In genomic region chr3:112388972-112389371, GRCh38 we compare ENCODE assay signal across 18 cellular contexts. TPM values are rescaled to one million over a fixed set of nuclear protein-coding genes. Genes with fewer than 3 reads are reported as not detected.
"Had no signal": no experiment of that assay in that cellular context is flagged by ENCODE, and none has a peak within 500 bp of the region (broad histone marks: within the 10 kb centered on the region; RNA-seq: fewer than 3 reads in every experiment).

No MANE protein-coding gene starts in this region.

- H3K27ac ChIP-seq: body of pancreas, pancreas, SJCRH30, upper lobe of right lung had no signal

- ATAC-seq: activated T-cell treated with anti-CD3 and anti-CD28 coated beads, Interleukin-2, amount 50 U/mL, for 4 hours; body of pancreas; left ventricle myocardium superior; pancreas; stimulated activated memory B cell treated with anti-CD40 and anti-IgM and Interleukin-4, amounts not matched to agents 10 μg/mL and 1 μg/mL and 100 μg/mL, for 72 hours; upper lobe of right lung had no signal

- H3K4me3 ChIP-seq: body of pancreas, coronary artery, esophagus squamous epithelium, pancreas, SJCRH30, upper lobe of right lung had no signal

- H3K27ac Mint-ChIP-seq: activated naive CD8-positive, alpha-beta T cell treated with anti-CD3 and anti-CD28 coated beads for 36 hours; memory B cell had no signal

- H3K4me1 ChIP-seq: body of pancreas, pancreas had no signal

- DNase-seq: activated gamma-delta T cell treated with Interleukin-2 at 50 U/mL for 16 hours; activated naive CD8-positive, alpha-beta T cell treated with anti-CD3 and anti-CD28 coated beads for 36 hours; activated T-cell treated with anti-CD3 and anti-CD28 coated beads, Interleukin-2, amount 50 U/mL, for 4 hours; amygdala; body of pancreas; effector CD8-positive, alpha-beta T cell; esophagus squamous epithelium; hypothalamus; kidney; left ventricle myocardium superior; pancreas; SJCRH30; stimulated activated CD4-positive, alpha-beta T cell treated with anti-CD3 and anti-CD28 coated beads, Interleukin-2, amount 100 ng/mL, for 48 hours; upper lobe of right lung had no signal

- H3K9me3 ChIP-seq: body of pancreas, esophagus squamous epithelium, pancreas, upper lobe of right lung had no signal

- H3K27me3 Mint-ChIP-seq: activated naive CD8-positive, alpha-beta T cell treated with anti-CD3 and anti-CD28 coated beads for 36 hours; central memory CD8-positive, alpha-beta T cell; memory B cell; stimulated activated memory B cell treated with anti-CD40 and anti-IgM and Interleukin-4, amounts not matched to agents 10 μg/mL and 1 μg/mL and 100 μg/mL, for 72 hours had no signal

- H3K36me3 Mint-ChIP-seq: stimulated activated memory B cell treated with anti-CD40 and anti-IgM and Interleukin-4, amounts not matched to agents 10 μg/mL and 1 μg/mL and 100 μg/mL, for 72 hours had no signal

- H3K27me3 ChIP-seq: body of pancreas, esophagus squamous epithelium, pancreas, SJCRH30, upper lobe of right lung had no signal

- H3K36me3 ChIP-seq: esophagus squamous epithelium, pancreas, SJCRH30, upper lobe of right lung had no signal

- H3K4me3 Mint-ChIP-seq: activated naive CD8-positive, alpha-beta T cell treated with anti-CD3 and anti-CD28 coated beads for 36 hours; activated T-cell treated with anti-CD3 and anti-CD28 coated beads, Interleukin-2, amount 50 U/mL, for 4 hours; central memory CD8-positive, alpha-beta T cell; memory B cell; stimulated activated memory B cell treated with anti-CD40 and anti-IgM and Interleukin-4, amounts not matched to agents 10 μg/mL and 1 μg/mL and 100 μg/mL, for 72 hours had no signal

RNA-seq across cellular contexts. Expression of gene CD200, which starts 56.0 kb away (rescaled TPM):
- total RNA-seq: SJCRH30 had no signal
